1 cellular context compared by ENCODE assay signal in the genomic region with DNA sequence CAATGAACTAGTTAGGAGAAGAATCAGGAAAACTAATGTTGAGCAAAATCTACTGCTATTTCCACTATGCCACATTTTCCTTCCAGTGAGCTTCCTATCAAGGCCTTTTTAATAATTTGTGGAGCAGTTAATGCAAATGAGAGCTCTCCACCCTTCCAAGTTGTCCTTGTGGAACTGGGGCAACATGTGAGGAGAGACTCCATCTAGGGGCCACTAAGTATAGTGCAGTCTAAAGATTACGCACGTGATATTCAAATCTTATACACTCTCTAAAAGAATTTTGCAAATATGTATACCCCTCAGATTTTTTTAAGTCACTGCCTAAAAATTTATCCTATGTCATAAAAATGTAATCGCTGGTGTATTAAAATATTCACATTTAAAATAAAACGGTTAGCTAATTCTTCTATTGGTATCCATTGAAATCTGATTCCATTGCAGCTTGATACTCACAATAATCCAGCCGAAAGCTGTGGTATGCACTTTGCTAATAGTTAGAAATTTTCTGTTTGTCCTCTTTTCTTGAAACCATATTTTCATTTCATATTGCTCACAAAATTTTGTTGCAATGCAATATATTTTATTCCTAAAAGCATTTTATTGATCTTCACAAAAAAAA.
TF ChIP-seq lines count a peak whose summit lies in the region.

No MANE protein-coding gene starts in this region.

TF ChIP-seq in H1, 55 proteins besides CTCF, POLR2A, EP300 and RAD21 (continued from another document):
- TF ChIP-seq, protein P1, sequence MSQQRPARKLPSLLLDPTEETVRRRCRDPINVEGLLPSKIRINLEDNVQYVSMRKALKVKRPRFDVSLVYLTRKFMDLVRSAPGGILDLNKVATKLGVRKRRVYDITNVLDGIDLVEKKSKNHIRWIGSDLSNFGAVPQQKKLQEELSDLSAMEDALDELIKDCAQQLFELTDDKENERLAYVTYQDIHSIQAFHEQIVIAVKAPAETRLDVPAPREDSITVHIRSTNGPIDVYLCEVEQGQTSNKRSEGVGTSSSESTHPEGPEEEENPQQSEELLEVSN (IDR thresholded peaks at IDR 0.05) = no peak
- TF ChIP-seq SIN3A (conservative IDR thresholded peaks at IDR 0.05 in 1 of 2, IDR thresholded peaks at IDR 0.05 in 1 of 2; ENCODE audit: low read depth in 1 of 2, low read length in 2 of 2) (no peak), BRCA1 (IDR thresholded peaks at IDR 0.05; ENCODE audit: low read depth, low read length) (no peak), GTF2F1 (IDR thresholded peaks at IDR 0.05; ENCODE audit: borderline replicate concordance, low read depth, low read length) (no peak)
